In the genomic region with DNA sequence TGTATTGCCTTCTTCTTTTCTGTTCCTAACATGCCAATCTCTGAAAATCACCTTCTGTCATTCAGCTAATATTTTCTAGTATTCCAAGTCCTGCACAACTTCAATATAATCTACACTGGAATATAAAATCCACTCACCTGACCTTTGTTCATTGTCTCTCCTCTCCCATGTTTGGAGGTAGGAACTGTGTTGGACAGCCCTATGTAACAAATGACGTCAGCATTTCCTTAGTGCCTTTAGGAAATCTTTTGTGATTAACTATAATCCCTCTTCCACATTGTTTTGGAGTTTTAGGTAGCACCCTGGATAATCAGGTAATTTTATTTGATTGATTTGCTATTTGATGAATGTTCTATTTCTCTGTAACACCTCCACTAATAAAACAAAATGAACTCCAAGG, we compare ENCODE assay signal across 7 cellular contexts.
"Had no signal": no experiment of that assay in that cellular context is flagged by ENCODE, and none has a peak within 500 bp of the region (broad histone marks: within the 10 kb centered on the region; RNA-seq: fewer than 3 reads in every experiment).

No MANE protein-coding gene starts in this region.

- ATAC-seq: GM12878 had no signal

- FAIRE-seq: G401.6, GM12878, GM12891, GM12892, GM18507, GM19239 had no signal

- H3K4me3 ChIP-seq: GM12878 had no signal

- DNase-seq: GDM1 had no signal
